34 cellular contexts compared by ENCODE assay signal in the genomic region with DNA sequence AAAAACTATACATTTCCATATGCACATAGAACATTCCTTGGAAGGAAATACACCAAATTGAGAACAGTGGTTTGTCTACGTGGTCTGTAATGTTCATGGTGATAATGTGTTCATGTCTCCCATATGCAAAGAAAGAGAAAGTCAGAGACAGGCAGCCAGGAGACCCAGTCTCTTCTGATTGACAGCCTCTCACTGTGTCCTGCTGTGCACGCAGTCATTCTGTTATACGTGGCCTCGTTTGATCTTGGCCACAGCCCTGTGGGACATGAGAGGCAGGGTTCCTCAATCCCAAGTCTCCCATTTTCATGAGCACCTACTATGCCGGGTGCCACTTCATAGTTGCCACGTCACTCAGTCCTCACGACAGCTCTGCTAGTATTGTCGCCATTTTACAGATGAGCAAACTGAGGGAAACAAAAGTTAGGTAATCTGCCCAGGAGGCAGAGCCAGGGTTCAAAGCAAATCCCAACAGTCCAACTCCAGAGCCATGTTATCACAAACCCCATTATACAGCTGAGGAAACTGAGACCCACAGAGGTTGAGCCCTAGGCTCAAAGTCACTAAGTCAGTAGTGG. TPM values are rescaled to one million over a fixed set of nuclear protein-coding genes. Genes with fewer than 3 reads are reported as not detected.
"Had no signal": no experiment of that assay in that cellular context is flagged by ENCODE, and none has a peak within 500 bp of the region (broad histone marks: within the 10 kb centered on the region; RNA-seq: fewer than 3 reads in every experiment).

No MANE protein-coding gene starts in this region.

- ATAC-seq: left cardiac atrium; left lobe of liver; lower lobe of right lung; natural killer cell; stimulated activated memory B cell treated with anti-CD40 and anti-IgM and Interleukin-4, amounts not matched to agents 10 μg/mL and 1 μg/mL and 100 μg/mL, for 72 hours; stimulated activated naive CD8-positive, alpha-beta T cell treated with anti-CD3 and anti-CD28 coated beads, Interleukin-15, amount 100 ng/mL, for 72 hours had no signal

- H3K27me3 ChIP-seq: right atrium auricular region, testis, thyroid gland, upper lobe of left lung, vagina had no signal

- H3K36me3 Mint-ChIP-seq: mesothelial cell of epicardium; naive B cell; natural killer cell; neural progenitor cell; stimulated activated memory B cell treated with anti-CD40 and anti-IgM and Interleukin-4, amounts not matched to agents 10 μg/mL and 1 μg/mL and 100 μg/mL, for 72 hours had no signal

- H3K9ac ChIP-seq: neural progenitor cell, parathyroid adenoma had no signal

- H3K27ac Mint-ChIP-seq: mesothelial cell of epicardium; natural killer cell; nephron progenitor cell; neural progenitor cell; progenitor cell of endocrine pancreas; stimulated activated memory B cell treated with anti-CD40 and anti-IgM and Interleukin-4, amounts not matched to agents 10 μg/mL and 1 μg/mL and 100 μg/mL, for 72 hours; stimulated activated naive CD8-positive, alpha-beta T cell treated with anti-CD3 and anti-CD28 coated beads, Interleukin-15, amount 100 ng/mL, for 72 hours had no signal

- H3K27ac ChIP-seq: lower lobe of right lung, neural progenitor cell, neutrophil, parathyroid adenoma, right atrium auricular region, testis, thyroid gland, transverse colon, upper lobe of left lung, vagina had no signal

- H3K36me3 ChIP-seq: lower lobe of right lung, neural progenitor cell, neutrophil, right atrium auricular region, thyroid gland, transverse colon, upper lobe of left lung, vagina had no signal

- H3K9me3 Mint-ChIP-seq: mesothelial cell of epicardium; naive B cell; natural killer cell; nephron progenitor cell; neural progenitor cell; stimulated activated memory B cell treated with anti-CD40 and anti-IgM and Interleukin-4, amounts not matched to agents 10 μg/mL and 1 μg/mL and 100 μg/mL, for 72 hours; stimulated activated naive CD8-positive, alpha-beta T cell treated with anti-CD3 and anti-CD28 coated beads, Interleukin-15, amount 100 ng/mL, for 72 hours had no signal

- H3K4me3 ChIP-seq: lower lobe of right lung, neural progenitor cell, right atrium auricular region, smooth muscle cell, testis, thyroid gland, transverse colon, upper lobe of left lung, vagina had no signal

- DNase-seq: hippocampal formation; kidney glomerular epithelial cell; left cardiac atrium; lower lobe of right lung; mammary epithelial cell; mesenchymal stem cell; naive B cell; natural killer cell; nephron progenitor cell; occipital lobe; stimulated activated CD4-positive, alpha-beta T cell treated with anti-CD3 and anti-CD28 coated beads, Interleukin-1b, Interleukin-23, amount 100 ng/mL, for 48 hours; stimulated activated CD4-positive, alpha-beta T cell treated with anti-CD3 and anti-CD28 coated beads, Interleukin-2, amount 100 ng/mL, for 48 hours; stimulated activated CD4-positive, alpha-beta T cell treated with anti-CD3 and anti-CD28 coated beads, Interleukin-4, amount 100 ng/mL, for 4 hours; stimulated activated CD8-positive, alpha-beta memory T cell treated with anti-CD3 and anti-CD28 coated beads, Interleukin-4, amount 100 ng/mL, for 48 hours; stimulated activated naive CD4-positive, alpha-beta T cell treated with Interleukin-2 at 50 U/mL for 16 hours; stimulated activated naive CD8-positive, alpha-beta T cell treated with anti-CD3 and anti-CD28 coated beads, Interleukin-15, amount 100 ng/mL, for 72 hours; substantia nigra; testis; thyroid gland; transverse colon; upper lobe of left lung had no signal

- H3K9me3 ChIP-seq: lower lobe of right lung, neutrophil, right atrium auricular region, testis, thyroid gland, transverse colon, upper lobe of left lung, vagina had no signal

- H3K4me1 Mint-ChIP-seq: stimulated activated memory B cell treated with anti-CD40 and anti-IgM and Interleukin-4, amounts not matched to agents 10 μg/mL and 1 μg/mL and 100 μg/mL, for 72 hours; stimulated activated naive CD8-positive, alpha-beta T cell treated with anti-CD3 and anti-CD28 coated beads, Interleukin-15, amount 100 ng/mL, for 72 hours had no signal

- H3K4me1 ChIP-seq: lower lobe of right lung, parathyroid adenoma, right atrium auricular region, testis, thyroid gland, transverse colon, vagina had no signal

- H2AFZ ChIP-seq: neural progenitor cell, parathyroid adenoma had no signal

- H3K79me2 ChIP-seq: parathyroid adenoma had no signal

- FAIRE-seq: keratinocyte had no signal

- H3K4me2 ChIP-seq: neural progenitor cell, smooth muscle cell had no signal

- H3K4me3 Mint-ChIP-seq: mesothelial cell of epicardium; naive B cell; natural killer cell; nephron progenitor cell; neural progenitor cell; stimulated activated memory B cell treated with anti-CD40 and anti-IgM and Interleukin-4, amounts not matched to agents 10 μg/mL and 1 μg/mL and 100 μg/mL, for 72 hours; stimulated activated naive CD8-positive, alpha-beta T cell treated with anti-CD3 and anti-CD28 coated beads, Interleukin-15, amount 100 ng/mL, for 72 hours had no signal

RNA-seq across cellular contexts. Expression of a gene that starts 7.9 kb away (rescaled TPM):
- total RNA-seq: osteocyte, renal cortical epithelial cell had no signal
